20 cellular contexts compared by ENCODE assay signal in genomic region chr2:128821010-128821409, GRCh38.
"Had no signal": no experiment of that assay in that cellular context is flagged by ENCODE, and none has a peak within 500 bp of the region (broad histone marks: within the 10 kb centered on the region; RNA-seq: fewer than 3 reads in every experiment).

No MANE protein-coding gene starts in this region.

- H3K4me3 ChIP-seq: colonic mucosa, esophagus muscularis mucosa, gastroesophageal sphincter, heart left ventricle, hepatocyte, left lung, lower lobe of right lung had no signal

- H3K4me1 ChIP-seq: colonic mucosa, esophagus muscularis mucosa, foreskin keratinocyte, gastroesophageal sphincter, heart left ventricle, left lung, lower lobe of right lung had no signal

- H3K9me3 ChIP-seq: colonic mucosa, esophagus muscularis mucosa, heart left ventricle, left lung, lower lobe of right lung had no signal

- DNase-seq: colonic mucosa; cortex of kidney; effector CD8-positive, alpha-beta T cell; effector memory CD8-positive, alpha-beta T cell; foreskin keratinocyte; heart left ventricle; hypothalamus; left cardiac atrium; left ventricle myocardium superior; lower lobe of right lung; mesenchymal stem cell; midbrain had no signal

- H3K27ac Mint-ChIP-seq: dendritic cell treated with granulocyte-macrophage colony-stimulating factor and Interleukin-4, amounts not matched to agents 40 ng/mL and 50 ng/mL, for 4 days; effector memory CD8-positive, alpha-beta T cell had no signal

- H3K4me2 ChIP-seq: hepatocyte had no signal

- H3K27me3 ChIP-seq: colonic mucosa, foreskin keratinocyte, heart left ventricle, hepatocyte had no signal

- FAIRE-seq: endothelial cell of umbilical vein, frontal cortex, islet of Langerhans had no signal

- ATAC-seq: effector memory CD8-positive, alpha-beta T cell; gastroesophageal sphincter; heart left ventricle; left cardiac atrium; left lung; left ventricle myocardium superior; lower lobe of right lung had no signal

- H3K4me3 Mint-ChIP-seq: dendritic cell treated with granulocyte-macrophage colony-stimulating factor and Interleukin-4, amounts not matched to agents 40 ng/mL and 50 ng/mL, for 4 days; effector memory CD8-positive, alpha-beta T cell had no signal

- H3K27me3 Mint-ChIP-seq: dendritic cell treated with granulocyte-macrophage colony-stimulating factor and Interleukin-4, amounts not matched to agents 40 ng/mL and 50 ng/mL, for 4 days had no signal

- H2AFZ ChIP-seq: hepatocyte had no signal

- H3K36me3 ChIP-seq: colonic mucosa, esophagus muscularis mucosa, gastroesophageal sphincter, heart left ventricle, left lung, lower lobe of right lung had no signal

- H3K79me2 ChIP-seq: hepatocyte had no signal

- H3K27ac ChIP-seq: colonic mucosa, esophagus muscularis mucosa, foreskin keratinocyte, gastroesophageal sphincter, heart left ventricle, hepatocyte, left lung, lower lobe of right lung had no signal
